1 cellular context compared by ENCODE assay signal in the genomic region with DNA sequence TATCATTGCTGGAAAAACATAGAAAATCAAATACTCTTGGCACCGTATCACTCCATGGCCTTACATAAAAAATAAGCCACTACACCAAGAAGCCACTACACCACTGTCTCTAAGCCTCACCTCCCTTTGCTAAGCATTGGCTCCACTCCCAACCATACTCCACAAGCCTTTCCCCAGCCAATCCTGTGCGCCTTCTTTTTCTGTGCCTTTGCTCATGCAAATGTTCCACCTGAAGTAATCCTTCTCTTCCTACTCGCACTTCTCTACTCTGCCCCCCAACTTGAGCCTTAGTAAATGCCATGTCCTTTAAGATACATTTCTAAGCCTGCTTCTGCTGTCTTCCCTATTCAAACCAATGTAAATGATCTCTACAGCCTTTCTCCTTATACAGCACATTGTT.
TF ChIP-seq lines count a peak whose summit lies in the region.

No MANE protein-coding gene starts in this region.

TF ChIP-seq in H1, 55 proteins besides CTCF, POLR2A, EP300 and RAD21:
- TF ChIP-seq SRF (IDR thresholded peaks at IDR 0.05; ENCODE audit: low read depth, low read length) (no peak), EZH2 (IDR thresholded peaks at IDR 0.05; ENCODE audit: low read depth, low read length, severe bottlenecking) (no peak), SP4 (IDR thresholded peaks at IDR 0.05; ENCODE audit: low read length) (no peak), NANOG (IDR thresholded peaks at IDR 0.05; ENCODE audit: insufficient read depth, low read depth, low read length, poor library complexity, severe bottlenecking) (no peak), USF2 (IDR thresholded peaks at IDR 0.05; ENCODE audit: low read length) (no peak), EGR1 (IDR thresholded peaks at IDR 0.05; ENCODE audit: borderline replicate concordance, low read depth, low read length) (no peak), RXRA (IDR thresholded peaks at IDR 0.05; ENCODE audit: insufficient read depth, low read depth, low read length) (no peak), CBX8 (IDR thresholded peaks at IDR 0.05; ENCODE audit: borderline replicate concordance, low read depth, low read length) (no peak), CTBP2 (IDR thresholded peaks at IDR 0.05; ENCODE audit: borderline replicate concordance, insufficient read depth, insufficient read length, low read length) (no peak), BACH1 (IDR thresholded peaks at IDR 0.05; ENCODE audit: low read length) (no peak)
